17 cellular contexts compared by ENCODE assay signal in genomic region chr7:74013539-74014272, GRCh38. TPM values are rescaled to one million over a fixed set of nuclear protein-coding genes. Genes with fewer than 3 reads are reported as not detected.
DNase-seq lines count a peak whose midpoint lies in the region; ATAC-seq and TF ChIP-seq lines count a peak whose summit lies in the region.
"Had no signal": no experiment of that assay in that cellular context is flagged by ENCODE, and none has a peak within 500 bp of the region (broad histone marks: within the 10 kb centered on the region; RNA-seq: fewer than 3 reads in every experiment).

No MANE protein-coding gene starts in this region.

- no peak for TF ChIP-seq EP300 in stomach (IDR thresholded peaks at IDR 0.05)

- DNase-seq in NCI-H446 treated with DMSO at 0.1 percent for 48 hours (lab: John Stamatoyannopoulos, UW) (peak; percentile 20), cerebellar cortex (ENCODE audit: low spot score) (peak; percentile 85), left lobe of liver (ENCODE audit: low spot score) (no peak), stomach (peak; percentile 83), NCI-H774 (lab: John Stamatoyannopoulos, UW) (no peak), NCI-H345 (lab: John Stamatoyannopoulos, UW) (no peak)
- DNase-seq: activated T-cell treated with anti-CD3 and anti-CD28 coated beads, Interleukin-2, amount 50 U/mL, for 48 hours; amniotic stem cell; CD4-positive, alpha-beta T cell; effector memory CD4-positive, alpha-beta T cell; GF-D8; NCI-H187 treated with DMSO at 0.1 percent for 48 hours; stimulated activated CD4-positive, alpha-beta T cell treated with anti-CD3 and anti-CD28 coated beads, Interleukin-1b, Interleukin-23, amount 100 ng/mL, for 48 hours had no signal

- H3K36me3 ChIP-seq in stomach, result no peaks in the 10 kb centered on the region

- no peak for TF ChIP-seq POLR2A in stomach (IDR thresholded peaks at IDR 0.05)

- no peaks in the 10 kb centered on the region for H3K9me3 ChIP-seq in stomach

- intact Hi-C loops in stomach (cut with DNase I; ENCODE audit: low total_unique reads), result no loop called here

- no peaks in the 10 kb centered on the region for H3K27me3 ChIP-seq in stomach

- peak overlapping the region in 3 of 5 donors; percentile 0 to 53 (median 21) for H3K27ac ChIP-seq in stomach
- H3K27ac ChIP-seq: foreskin keratinocyte, KMS-11 had no signal

- peaks cover 11 to 44% (median 21%) of the 10 kb centered on the region in 4 donors for H3K4me1 ChIP-seq in stomach

- TF ChIP-seq CTCF in stomach (IDR thresholded peaks at IDR 0.05), result no peak

- no peak overlapping the region for H3K4me3 ChIP-seq in stomach

- ATAC-seq in left lobe of liver (peak; percentile 74), HG03025 (IDR thresholded peaks at IDR 0.05; ENCODE audit: low FRiP score, unreplicated experiment) (no peak)

- WGBS in stomach, 5 donors, result 50 to 69% (median 57%) methylated on average over 2 to 16 of the region's 16 CpGs

RNA-seq across cellular contexts. Expression of gene ELN, which starts 14.3 kb away (rescaled TPM):
- total RNA-seq in left lobe of liver (8.1 TPM), stomach (100 to 1,000 TPM in 3 of 5 donors, 10 to 100 TPM in 2; 30.3 to 274 (median 122) TPM)
- 10 to 100 TPM; 19.4 to 57.6 (median 28.8) TPM for polyA plus RNA-seq in stomach
- total RNA-seq: CD4-positive, alpha-beta T cell; foreskin keratinocyte; mononuclear cell had no signal
- polyA plus RNA-seq: foreskin keratinocyte had no signal

Comparison
In these comparisons a context has a peak if more than half of its experiments do, and no peak if none do; other contexts are left out.
1. DNase-seq: peak in NCI-H446 treated with DMSO at 0.1 percent for 48 hours (single experiment), cerebellar cortex (single experiment) and stomach (single experiment); none in left lobe of liver (single experiment), NCI-H774 (single experiment) and NCI-H345 (single experiment).